ENCODE assay signal across 8 cellular contexts in genomic region chr16:70691223-70692129, GRCh38. TPM values are rescaled to one million over a fixed set of nuclear protein-coding genes. Genes with fewer than 3 reads are reported as not detected.
A peak's percentile ranks its signal among the peaks of the same experiment; 100 is the strongest.
DNase-seq lines count a peak whose midpoint lies in the region; ATAC-seq and TF ChIP-seq lines count a peak whose summit lies in the region.

No MANE protein-coding gene starts in this region.

- peak overlapping the region; percentile 88 for H2BK120ac ChIP-seq in mesenchymal stem cell (ENCODE audit: low read depth, low read length)

- H3K9me3 ChIP-seq in colonic mucosa, result no peaks in the 10 kb centered on the region
- no peaks in the 10 kb centered on the region for H3K9me3 ChIP-seq in mesenchymal stem cell (ENCODE audit: control insufficient read depth, low read length)
- H3K9me3 ChIP-seq in thymus (ENCODE audit: control insufficient read depth), result no peaks in the 10 kb centered on the region

- H3K18ac ChIP-seq in mesenchymal stem cell (ENCODE audit: low read depth in 1 of 2, low read length in 2 of 2), result peak overlapping the region; percentile 85 to 92

- H2BK12ac ChIP-seq in mesenchymal stem cell (ENCODE audit: low read length in 2 of 2), result peak overlapping the region; percentile 90 to 95

- peak overlapping the region; percentile 98 for H4K91ac ChIP-seq in mesenchymal stem cell (ENCODE audit: low read length)

- H4K8ac ChIP-seq in mesenchymal stem cell (ENCODE audit: low read length), result peak overlapping the region; percentile 86

- H3K14ac ChIP-seq in mesenchymal stem cell (ENCODE audit: low read length in 2 of 2), result peak overlapping the region in 1 of 2 experiments; percentile 12

- peak overlapping the region; percentile 48 to 61 for H3K9ac ChIP-seq in colonic mucosa (ENCODE audit: low read depth in 2 of 2, low read length in 2 of 2)
- peak overlapping the region; percentile 49 for H3K9ac ChIP-seq in mesenchymal stem cell (ENCODE audit: low read length)

- H2BK15ac ChIP-seq in mesenchymal stem cell (ENCODE audit: low read depth, poor library complexity, severe bottlenecking), result peak overlapping the region; percentile 39

- H3K4me1 ChIP-seq in colonic mucosa (peaks cover 31% of the 10 kb centered on the region), mesenchymal stem cell (ENCODE audit: control insufficient read depth, insufficient read depth, low read depth, low read length) (peaks cover 74% of the 10 kb centered on the region), thymus (ENCODE audit: control insufficient read depth, insufficient read depth, low read length) (peaks cover 95% of the 10 kb centered on the region)

- H3K27ac ChIP-seq in colonic mucosa (peak overlapping the region; percentile 74), mesenchymal stem cell (ENCODE audit: low read length, poor library complexity, severe bottlenecking) (no peak overlapping the region), thymus (ENCODE audit: low read depth) (peak overlapping the region; percentile 62)

- H3K23ac ChIP-seq in mesenchymal stem cell (ENCODE audit: low read length in 2 of 2), result peak overlapping the region in 1 of 2 experiments; percentile 2

- no peak overlapping the region for H2BK5ac ChIP-seq in mesenchymal stem cell (ENCODE audit: low read depth, low read length, poor library complexity, severe bottlenecking)

- intact Hi-C loops in colonic mucosa (cut with DNase I), result no loop called here

- no peak for TF ChIP-seq CTCF in colonic mucosa (IDR thresholded peaks at IDR 0.05)

- 79% methylated on average over 26 of the region's 26 CpGs for WGBS in mesenchymal stem cell
- WGBS in thymus, result 96% methylated on average over 26 of the region's 26 CpGs

- H2AFZ ChIP-seq in mesenchymal stem cell (ENCODE audit: low read depth, low read length), result no peak overlapping the region

- H3K4me3 ChIP-seq in colonic mucosa, result no peak overlapping the region
- no peak overlapping the region for H3K4me3 ChIP-seq in mesenchymal stem cell (ENCODE audit: insufficient read depth in 1 of 2, low read depth in 1 of 2, low read length in 2 of 2)
- H3K4me3 ChIP-seq in thymus (ENCODE audit: low read length), result no peak overlapping the region

- H3K36me3 ChIP-seq in colonic mucosa (no peaks in the 10 kb centered on the region), mesenchymal stem cell (ENCODE audit: control insufficient read depth in 1 of 2, insufficient read depth in 2 of 2, low read depth in 1 of 2, low read length in 2 of 2) (peaks cover 0 to 16% of the 10 kb centered on the region in 2 experiments), thymus (ENCODE audit: control insufficient read depth, insufficient read depth) (peaks cover 3% of the 10 kb centered on the region)

- DNase-seq in NCI-H1694 treated with DMSO at 0.1 percent for 48 hours (lab: John Stamatoyannopoulos, UW) (peak; percentile 89), colonic mucosa (peak; percentile 58), mesenchymal stem cell (peak; percentile 99), NCI-H526 (lab: John Stamatoyannopoulos, UW) (no peak), UCSD-AML1 (lab: John Stamatoyannopoulos, UW; ENCODE audit: unreplicated experiment) (no peak)

- ATAC-seq in GM21576 (IDR thresholded peaks at IDR 0.05; ENCODE audit: unreplicated experiment) (no peak), GM19023 (IDR thresholded peaks at IDR 0.05; ENCODE audit: unreplicated experiment) (no peak)

- H3K27me3 ChIP-seq in colonic mucosa (no peaks in the 10 kb centered on the region), mesenchymal stem cell (ENCODE audit: control insufficient read depth in 1 of 2, insufficient read depth in 1 of 2, low read length in 2 of 2) (no peaks in the 10 kb centered on the region), thymus (ENCODE audit: control insufficient read depth, insufficient read depth) (no peaks in the 10 kb centered on the region)

- no peaks in the 10 kb centered on the region for H3K79me1 ChIP-seq in mesenchymal stem cell (replicated peaks; ENCODE audit: low read length, poor library complexity, severe bottlenecking)

- peak overlapping the region; percentile 21 for H2AK5ac ChIP-seq in mesenchymal stem cell (ENCODE audit: low read length, severe bottlenecking)

- no peak overlapping the region for H3K4me2 ChIP-seq in mesenchymal stem cell (ENCODE audit: low read length, poor library complexity, severe bottlenecking)

- H3K4ac ChIP-seq in mesenchymal stem cell (ENCODE audit: low read depth in 1 of 2, low read length in 2 of 2), result peak overlapping the region; percentile 88 to 98

RNA-seq across cellular contexts. Expression of gene MTSS2, which starts 5.6 kb away (rescaled TPM):
- 10 to 100 TPM; 15.5 to 25.3 TPM for total RNA-seq in colonic mucosa
- polyA plus RNA-seq in mesenchymal stem cell (2013, experiment 1 of 2), result 105 TPM
- polyA plus RNA-seq in mesenchymal stem cell (2013, experiment 2 of 2), result 103 TPM
- polyA plus RNA-seq in thymus, result 36.4 TPM

RNA-seq across cellular contexts. Expression of gene IL34, which starts 45.1 kb away (rescaled TPM):
- 1 to 10 TPM; 1.1 to 2.8 TPM for total RNA-seq in colonic mucosa
- 0.15 TPM for polyA plus RNA-seq in mesenchymal stem cell (2013, experiment 1 of 2)
- polyA plus RNA-seq in mesenchymal stem cell (2013, experiment 2 of 2), result 0.11 TPM
- polyA plus RNA-seq in thymus, result 4.7 TPM

Comparison
In these comparisons a context has a peak if more than half of its experiments do, and no peak if none do; other contexts are left out.
1. DNase-seq: peak in NCI-H1694 treated with DMSO at 0.1 percent for 48 hours (single experiment), colonic mucosa (single experiment) and mesenchymal stem cell (single experiment); none in NCI-H526 (0 of 2) and UCSD-AML1 (single experiment).